In the genomic region with DNA sequence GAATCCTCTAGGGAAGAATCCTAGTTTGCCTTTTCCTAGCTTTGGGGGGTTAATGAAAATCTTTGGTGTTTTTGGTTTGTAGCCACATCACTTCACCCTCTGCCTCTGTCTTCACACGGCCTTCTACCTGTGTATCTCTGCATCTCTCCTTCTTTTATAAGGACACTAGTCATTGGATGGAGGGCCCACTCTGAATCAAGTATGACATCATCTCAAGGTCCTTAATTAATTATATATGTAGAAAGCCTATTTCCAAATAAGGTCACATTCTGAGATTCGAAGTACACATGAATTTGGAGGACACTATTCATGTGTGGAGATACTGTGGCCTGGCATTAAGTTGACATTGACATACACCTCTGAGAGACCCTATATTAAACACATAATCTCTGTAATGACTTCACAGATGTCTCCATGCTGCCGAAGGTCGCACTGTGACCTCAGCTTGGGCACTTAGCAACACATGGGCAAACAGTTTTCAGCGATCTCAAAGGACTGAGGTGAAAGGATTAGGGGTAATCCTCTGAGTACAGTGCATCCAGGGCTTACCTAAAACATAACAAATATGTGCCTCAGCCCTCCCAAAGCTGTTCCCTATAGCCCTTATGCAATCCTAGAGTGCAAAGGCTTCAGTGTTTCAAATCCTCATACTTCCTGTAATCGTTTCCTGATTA, we compare ENCODE assay signal across 25 cellular contexts.
"Had no signal": no experiment of that assay in that cellular context is flagged by ENCODE, and none has a peak within 500 bp of the region (broad histone marks: within the 10 kb centered on the region; RNA-seq: fewer than 3 reads in every experiment).

No MANE protein-coding gene starts in this region.

- H3K27ac Mint-ChIP-seq: activated naive CD8-positive, alpha-beta T cell; effector memory CD8-positive, alpha-beta T cell; natural killer cell treated with Interleukin-12 subunit alpha and Interleukin-12 subunit beta and Interleukin-15 and Interleukin-18, amount 100 ng/mL, for 72 hours; stimulated activated naive B cell treated with anti-CD40 and anti-IgM and Interleukin-4, amounts not matched to agents 10 μg/mL and 1 μg/mL and 100 μg/mL, for 72 hours had no signal

- H3K36me3 Mint-ChIP-seq: activated naive CD8-positive, alpha-beta T cell; natural killer cell treated with Interleukin-12 subunit alpha and Interleukin-12 subunit beta and Interleukin-15 and Interleukin-18, amount 100 ng/mL, for 72 hours; stimulated activated naive B cell treated with anti-CD40 and anti-IgM and Interleukin-4, amounts not matched to agents 10 μg/mL and 1 μg/mL and 100 μg/mL, for 72 hours had no signal

- H3K9me3 Mint-ChIP-seq: stimulated activated naive B cell treated with anti-CD40 and anti-IgM and Interleukin-4, amounts not matched to agents 10 μg/mL and 1 μg/mL and 100 μg/mL, for 72 hours had no signal

- DNase-seq: activated CD4-positive, alpha-beta T cell treated with anti-CD3 and anti-CD28 coated beads for 48 hours; activated CD4-positive, alpha-beta T cell treated with anti-CD3 and anti-CD28 coated beads, Interleukin-2, amount 50 U/mL, for 48 hours; activated CD8-positive, alpha-beta memory T cell treated with anti-CD3 and anti-CD28 coated beads for 24 hours; activated effector memory CD4-positive, alpha-beta T cell treated with Interleukin-2 at 50 U/mL for 16 hours; activated naive CD4-positive, alpha-beta T cell treated with Interleukin-2 at 50 U/mL for 16 hours; aorta; body of pancreas; cerebellar nuclear complex; dorsolateral prefrontal cortex; effector memory CD8-positive, alpha-beta T cell; erythroblast; gastrocnemius medialis; islet precursor cell; left ventricle myocardium superior; mucosa of descending colon; pancreas; retina; stimulated activated CD4-positive, alpha-beta T cell treated with anti-CD3 and anti-CD28 coated beads, Interleukin-1b, Interleukin-23, amount 100 ng/mL, for 48 hours; stimulated activated CD4-positive, alpha-beta T cell treated with anti-CD3 and anti-CD28 coated beads, Interleukin-4, amount 100 ng/mL, for 4 hours; stimulated activated CD8-positive, alpha-beta memory T cell treated with anti-CD3 and anti-CD28 coated beads, Interleukin-4, amount 100 ng/mL, for 48 hours; stimulated activated naive B cell treated with anti-CD40 and anti-IgM and Interleukin-4, amounts not matched to agents 10 μg/mL and 1 μg/mL and 100 μg/mL, for 72 hours; T-helper 9 cell had no signal

- H3K27me3 Mint-ChIP-seq: activated naive CD8-positive, alpha-beta T cell; effector memory CD8-positive, alpha-beta T cell; natural killer cell treated with Interleukin-12 subunit alpha and Interleukin-12 subunit beta and Interleukin-15 and Interleukin-18, amount 100 ng/mL, for 72 hours; stimulated activated naive B cell treated with anti-CD40 and anti-IgM and Interleukin-4, amounts not matched to agents 10 μg/mL and 1 μg/mL and 100 μg/mL, for 72 hours had no signal

- FAIRE-seq: pancreas, TTC549 had no signal

- H3K4me1 Mint-ChIP-seq: stimulated activated naive B cell treated with anti-CD40 and anti-IgM and Interleukin-4, amounts not matched to agents 10 μg/mL and 1 μg/mL and 100 μg/mL, for 72 hours had no signal

- H3K4me3 Mint-ChIP-seq: activated naive CD8-positive, alpha-beta T cell; effector memory CD8-positive, alpha-beta T cell; natural killer cell treated with Interleukin-12 subunit alpha and Interleukin-12 subunit beta and Interleukin-15 and Interleukin-18, amount 100 ng/mL, for 72 hours; stimulated activated naive B cell treated with anti-CD40 and anti-IgM and Interleukin-4, amounts not matched to agents 10 μg/mL and 1 μg/mL and 100 μg/mL, for 72 hours had no signal
